In the genomic region with DNA sequence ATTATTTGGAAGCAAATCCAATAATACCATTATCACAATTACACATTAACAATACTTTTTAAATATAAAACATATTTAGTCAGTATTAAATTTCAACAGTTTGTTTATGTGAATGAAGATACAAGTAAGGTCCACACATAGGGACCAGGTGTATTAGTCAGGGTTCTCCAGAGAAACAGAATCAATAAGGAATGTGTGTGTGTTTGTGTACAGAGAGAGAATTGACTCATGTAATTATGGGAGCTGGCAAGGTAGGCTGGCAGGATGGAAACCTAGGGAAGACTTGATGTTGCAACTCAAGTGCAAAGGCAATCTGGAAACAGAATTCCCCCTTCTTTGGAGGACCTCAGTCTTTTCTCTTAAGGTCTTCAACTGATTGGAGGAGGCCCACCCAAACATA, we compare ENCODE assay signal across 20 cellular contexts.
"Had no signal": no experiment of that assay in that cellular context is flagged by ENCODE, and none has a peak within 500 bp of the region (broad histone marks: within the 10 kb centered on the region; RNA-seq: fewer than 3 reads in every experiment).

No MANE protein-coding gene starts in this region.

- H3K4me1 ChIP-seq: left lung, neural progenitor cell, stomach, suprapubic skin, tibial nerve had no signal

- H3K36me3 ChIP-seq: left lung, neural progenitor cell, stomach, suprapubic skin, tibial nerve had no signal

- H3K4me3 ChIP-seq: left lung, lung, neural progenitor cell, stomach, suprapubic skin, tibial nerve had no signal

- H3K9me3 ChIP-seq: left lung, stomach, suprapubic skin, tibial nerve had no signal

- DNase-seq: activated CD8-positive, alpha-beta memory T cell treated with anti-CD3 and anti-CD28 coated beads for 24 hours; activated CD8-positive, alpha-beta memory T cell treated with anti-CD3 and anti-CD28 coated beads, Interleukin-2, amount 50 U/mL, for 4 hours; activated T-cell treated with anti-CD3 and anti-CD28 coated beads, Interleukin-2, amount 50 U/mL, for 24 hours; aorta; caudate nucleus; effector memory CD4-positive, alpha-beta T cell; foreskin melanocyte; glutamatergic neuron; hippocampal formation; kidney glomerular epithelial cell; left lung; naive thymus-derived CD4-positive, alpha-beta T cell; posterior cingulate gyrus; small intestine; stimulated activated CD4-positive, alpha-beta T cell treated with anti-CD3 and anti-CD28 coated beads, Interleukin-2, amount 100 ng/mL, for 24 hours; stomach had no signal

- H3K27ac ChIP-seq: left lung, neural progenitor cell, stomach, suprapubic skin, tibial nerve had no signal
